15 cellular contexts compared by ENCODE assay signal in genomic region chr9:128521955-128522354, GRCh38.
"Had no signal": no experiment of that assay in that cellular context is flagged by ENCODE, and none has a peak within 500 bp of the region (broad histone marks: within the 10 kb centered on the region; RNA-seq: fewer than 3 reads in every experiment).

No MANE protein-coding gene starts in this region.

- H3K27me3 ChIP-seq: right atrium auricular region, sigmoid colon, suprapubic skin, thyroid gland had no signal

- H3K27ac ChIP-seq: right atrium auricular region, sigmoid colon, skin epidermis, suprapubic skin, thyroid gland had no signal

- H3K27ac Mint-ChIP-seq: type B pancreatic cell had no signal

- H3K27me3 Mint-ChIP-seq: naive thymus-derived CD4-positive, alpha-beta T cell; type B pancreatic cell had no signal

- H3K4me1 ChIP-seq: thyroid gland had no signal

- H3K4me3 ChIP-seq: right atrium auricular region, sigmoid colon, skin epidermis, suprapubic skin, thyroid gland had no signal

- H3K4me3 Mint-ChIP-seq: naive thymus-derived CD4-positive, alpha-beta T cell; type B pancreatic cell had no signal

- H3K9me3 Mint-ChIP-seq: type B pancreatic cell had no signal

- H3K9me3 ChIP-seq: right atrium auricular region, sigmoid colon, suprapubic skin, thyroid gland had no signal

- ATAC-seq: left colon; naive thymus-derived CD4-positive, alpha-beta T cell; stimulated activated naive CD8-positive, alpha-beta T cell treated with anti-CD3 and anti-CD28 coated beads, Interleukin-15, Interleukin-2, amounts not matched to agents 100 U/mL and 50 U/mL, for 24 hours had no signal

- DNase-seq: dermis blood vessel endothelial cell; erythroblast; foreskin melanocyte; head of caudate nucleus; hippocampal formation; left colon; naive thymus-derived CD4-positive, alpha-beta T cell; sigmoid colon; stimulated activated CD4-positive, alpha-beta T cell treated with anti-CD3 and anti-CD28 coated beads, Interleukin-12 subunit alpha, Interleukin-12 subunit beta, amount 100 ng/mL, for 4 hours; stimulated activated naive CD8-positive, alpha-beta T cell treated with anti-CD3 and anti-CD28 coated beads, Interleukin-15, Interleukin-2, amounts not matched to agents 100 U/mL and 50 U/mL, for 24 hours; thyroid gland had no signal
